In the genomic region with DNA sequence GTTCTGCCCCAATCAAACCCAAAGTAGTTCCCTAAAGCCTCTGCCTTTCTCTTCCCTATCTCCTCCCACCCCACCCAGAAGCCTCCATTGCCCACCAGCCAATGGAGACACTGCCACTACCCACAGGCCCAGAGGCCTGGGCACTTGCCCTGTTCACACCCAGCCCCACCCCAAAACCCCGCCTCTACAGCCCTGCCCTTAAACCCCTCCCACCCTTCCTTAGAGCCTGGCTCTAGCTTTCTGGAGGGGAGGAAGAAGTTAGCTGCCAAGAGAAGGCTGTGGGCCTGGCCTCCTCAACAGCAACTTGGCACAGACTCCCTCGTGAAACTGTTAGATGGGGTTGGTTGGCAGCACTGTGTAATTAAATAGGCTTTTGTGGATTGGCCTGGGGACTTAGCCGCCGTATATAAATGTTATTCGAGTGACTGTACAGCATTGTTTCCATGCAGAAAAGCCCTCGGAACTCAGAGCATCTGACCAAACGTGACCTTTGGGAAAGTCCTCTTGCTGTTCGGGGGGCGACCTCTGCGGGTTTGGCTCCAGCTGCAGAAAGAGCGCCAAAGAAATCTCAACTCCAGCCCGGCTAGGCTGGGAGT, we compare ENCODE assay signal across 8 cellular contexts. TPM values are rescaled to one million over a fixed set of nuclear protein-coding genes. Genes with fewer than 3 reads are reported as not detected.
DNase-seq lines count a peak whose midpoint lies in the region; ATAC-seq, FAIRE-seq and TF ChIP-seq lines count a peak whose summit lies in the region.

No MANE protein-coding gene starts in this region.

- no peaks in the 10 kb centered on the region for H3K4me1 ChIP-seq in endothelial cell of umbilical vein (ENCODE audit: control insufficient read depth, extremely low read depth, insufficient read depth, low read length)

- no peaks in the 10 kb centered on the region for H4K20me1 ChIP-seq in endothelial cell of umbilical vein (replicated peaks; ENCODE audit: control insufficient read depth, extremely low read depth, insufficient read depth, low read length)

- dilution Hi-C loops in endothelial cell of umbilical vein (cut with MboI; ENCODE audit: extremely low pct_ligation_motif_present, low sequenced_read_pairs): no loop called here

- H3K27ac ChIP-seq in endothelial cell of umbilical vein (ENCODE audit: insufficient read depth, low read depth, low read length): no peak overlapping the region

- peak overlapping the region in 3 of 6 donors; percentile 62 to 76 (median 72) for H3K27ac Mint-ChIP-seq in naive B cell

- POLR2A ChIA-PET in endothelial cell of umbilical vein (lab: Charles Lee): interaction anchor here (0.6 kb wide), 1 partner anchor 285 kb away, joined by 6 read pairs; no protein-coding TSS in a partner anchor

- H3K36me3 ChIP-seq in endothelial cell of umbilical vein (ENCODE audit: control insufficient read depth in 2 of 2, extremely low read depth in 1 of 2, insufficient read depth in 2 of 2, low read length in 2 of 2): no peaks in the 10 kb centered on the region

- H3K9ac ChIP-seq in endothelial cell of umbilical vein (replicated peaks; ENCODE audit: extremely low read depth, insufficient read depth, low read length): no peak overlapping the region

- H2AFZ ChIP-seq in endothelial cell of umbilical vein (ENCODE audit: low read depth, low read length): peak overlapping the region; percentile 60

- no peak for DNase-seq in activated T-cell treated with anti-CD3 and anti-CD28 coated beads, Interleukin-2, amount 50 U/mL, for 4 hours
- DNase-seq in activated T-cell treated with anti-CD3 and anti-CD28 coated beads, Interleukin-2, amount 50 U/mL, for 1 hour: no peak
- DNase-seq in RPMI7951 (ENCODE audit: low read depth) (peak; percentile 97), endothelial cell of umbilical vein (ENCODE audit: low read depth, low spot score) (peak; percentile 5), naive B cell (no peak)

- peaks cover 10% of the 10 kb centered on the region for H3K4me1 Mint-ChIP-seq in activated T-cell treated with anti-CD3 and anti-CD28 coated beads, Interleukin-2, amount 50 U/mL, for 4 hours (ENCODE audit: low read depth)
- H3K4me1 Mint-ChIP-seq in naive B cell: peaks cover 12 to 16% (median 14%) of the 10 kb centered on the region in 3 donors

- no TSS peak for BruUV-seq in endothelial cell of umbilical vein (replicated peaks; lab: Mats Ljungman, UMichigan)

- CTCF ChIA-PET in endothelial cell of umbilical vein (lab: Charles Lee): interaction anchor here (0.7 to 6.6 kb wide), 14 partner anchors 10 to 87 kb away, joined by 3 to 99 read pairs (median 4); no protein-coding TSS in a partner anchor

- H3K27me3 ChIP-seq in endothelial cell of umbilical vein (ENCODE audit: control insufficient read depth in 2 of 2, insufficient read depth in 2 of 2, low read length in 2 of 2): no peaks in the 10 kb centered on the region

- H3K27me3 Mint-ChIP-seq in activated T-cell treated with anti-CD3 and anti-CD28 coated beads, Interleukin-2, amount 50 U/mL, for 4 hours (ENCODE audit: low read depth): peaks cover 7% of the 10 kb centered on the region
- H3K27me3 Mint-ChIP-seq in naive B cell: peaks cover 3 to 20% (median 18%) of the 10 kb centered on the region in 3 donors

- TF ChIP-seq POLR2A in endothelial cell of umbilical vein (IDR thresholded peaks at IDR 0.05; ENCODE audit: low read depth, low read length): no peak

- no peak for ATAC-seq in activated T-cell treated with anti-CD3 and anti-CD28 coated beads, Interleukin-2, amount 50 U/mL, for 4 hours
- ATAC-seq in naive B cell (ENCODE audit: low read depth in 2 of 2) (no peak), HG02870 (IDR thresholded peaks at IDR 0.05; ENCODE audit: unreplicated experiment) (no peak), GM21737 (IDR thresholded peaks at IDR 0.05; ENCODE audit: unreplicated experiment) (no peak), HG03460 (IDR thresholded peaks at IDR 0.05; ENCODE audit: unreplicated experiment) (no peak)

- no peak overlapping the region for H3K4me2 ChIP-seq in endothelial cell of umbilical vein (ENCODE audit: insufficient read depth, low read length)

- no peaks in the 10 kb centered on the region for H3K36me3 Mint-ChIP-seq in activated T-cell treated with anti-CD3 and anti-CD28 coated beads, Interleukin-2, amount 50 U/mL, for 4 hours (ENCODE audit: insufficient read depth)
- no peaks in the 10 kb centered on the region for H3K36me3 Mint-ChIP-seq in naive B cell

- no peak for TF ChIP-seq CTCF in endothelial cell of umbilical vein (IDR thresholded peaks at IDR 0.05; ENCODE audit: extremely low read depth in 1 of 2, insufficient read depth in 1 of 2, low read depth in 1 of 2, low read length in 2 of 2)

- H3K79me2 ChIP-seq in endothelial cell of umbilical vein (ENCODE audit: control insufficient read depth, insufficient read depth, low read length): no peaks in the 10 kb centered on the region

- intact Hi-C loops in endothelial cell of umbilical vein (cut with micrococcal nuclease): loop anchor here (1.0 kb wide), 2 partner anchors 36 to 87 kb away; no protein-coding TSS in a partner anchor

- no peak for FAIRE-seq in endothelial cell of umbilical vein (lab: Jason Lieb, UNC)

- H3K9me3 Mint-ChIP-seq in activated T-cell treated with anti-CD3 and anti-CD28 coated beads, Interleukin-2, amount 50 U/mL, for 4 hours: no peaks in the 10 kb centered on the region
- no peaks in the 10 kb centered on the region for H3K9me3 Mint-ChIP-seq in naive B cell

- H3K4me3 Mint-ChIP-seq in activated T-cell treated with anti-CD3 and anti-CD28 coated beads, Interleukin-2, amount 50 U/mL, for 4 hours: peak overlapping the region; percentile 82
- peak overlapping the region; percentile 71 to 93 (median 86) for H3K4me3 Mint-ChIP-seq in naive B cell

- H3K9me3 ChIP-seq in endothelial cell of umbilical vein (replicated peaks; ENCODE audit: control insufficient read depth, insufficient read depth, low read length): no peaks in the 10 kb centered on the region

- no peaks in the 10 kb centered on the region for H3K9me1 ChIP-seq in endothelial cell of umbilical vein (replicated peaks; ENCODE audit: control insufficient read depth, extremely low read depth, insufficient read depth, low read length)

- no peak overlapping the region for H3K4me3 ChIP-seq in endothelial cell of umbilical vein (replicated peaks in 1 of 3; ENCODE audit: insufficient read depth in 1 of 3, low read depth in 1 of 3, low read length in 3 of 3)

RNA-seq across cellular contexts. Expression of a gene that starts 31.4 kb away (rescaled TPM):
- under 1 TPM; 0.48 to 0.98 (median 0.60) TPM for total RNA-seq in activated T-cell treated with anti-CD3 and anti-CD28 coated beads, Interleukin-2, amount 50 U/mL, for 4 hours
- total RNA-seq in RPMI7951 (2014; rRNA removed; shearing (Covaris generic)): 0.12 TPM in 1 of 2 replicates, not detected in the other
- 1.3 and 1.7 TPM in 2 replicates for total RNA-seq in endothelial cell of umbilical vein
- polyA plus RNA-seq in endothelial cell of umbilical vein (0.49 and 0.65 TPM in 2 replicates), naive B cell (ENCODE audit: low read depth in 6 of 6) (under 1 TPM in 2 of 6 donors, not detected in 4; 0.09 to 0.30 TPM)
- 0.13 and 0.24 TPM in 2 replicates for polyA plus RNA-seq in endothelial cell of umbilical vein (2011; cell fraction: cytosol; rRNA removed)
- polyA plus RNA-seq in endothelial cell of umbilical vein (2011; cell fraction: nucleus; rRNA removed): 6.2 and 7.2 TPM in 2 replicates
- 0.71 and 0.84 TPM in 2 replicates for polyA plus RNA-seq in endothelial cell of umbilical vein (2012)
- 0.29 and 0.36 TPM in 2 replicates for polyA minus RNA-seq in endothelial cell of umbilical vein
- not detected for polyA minus RNA-seq in endothelial cell of umbilical vein (2011; cell fraction: cytosol; rRNA and poly(A)+ RNA removed)
- 0.43 and 1.3 TPM in 2 replicates for polyA minus RNA-seq in endothelial cell of umbilical vein (2011; cell fraction: nucleus; rRNA and poly(A)+ RNA removed)

RNA-seq across cellular contexts. Expression of a gene that starts 39.6 kb away (rescaled TPM):
- total RNA-seq in activated T-cell treated with anti-CD3 and anti-CD28 coated beads, Interleukin-2, amount 50 U/mL, for 4 hours: 10 to 100 TPM; 55.2 to 62.3 (median 60.8) TPM
- total RNA-seq in RPMI7951 (2014; rRNA removed; shearing (Covaris generic)): 14.4 and 15.4 TPM in 2 replicates
- 43.4 and 45.6 TPM in 2 replicates for total RNA-seq in endothelial cell of umbilical vein
- polyA plus RNA-seq in endothelial cell of umbilical vein (44.4 and 48.1 TPM in 2 replicates), naive B cell (ENCODE audit: low read depth in 6 of 6) (10 to 100 TPM in 1 of 6 donors, 1 to 10 TPM in 5; 2.2 to 10.8 (median 7.4) TPM)
- 27.0 and 31.7 TPM in 2 replicates for polyA plus RNA-seq in endothelial cell of umbilical vein (2011; cell fraction: cytosol; rRNA removed)
- 238 and 256 TPM in 2 replicates for polyA plus RNA-seq in endothelial cell of umbilical vein (2011; cell fraction: nucleus; rRNA removed)
- polyA plus RNA-seq in endothelial cell of umbilical vein (2012): 30.0 and 36.3 TPM in 2 replicates
- 53.0 and 73.6 TPM in 2 replicates for polyA minus RNA-seq in endothelial cell of umbilical vein
- 27.7 TPM for polyA minus RNA-seq in endothelial cell of umbilical vein (2011; cell fraction: cytosol; rRNA and poly(A)+ RNA removed)
- 40.0 and 57.2 TPM in 2 replicates for polyA minus RNA-seq in endothelial cell of umbilical vein (2011; cell fraction: nucleus; rRNA and poly(A)+ RNA removed)

RNA-seq across cellular contexts. Expression of a gene that starts 39.8 kb away (rescaled TPM):
- total RNA-seq in activated T-cell treated with anti-CD3 and anti-CD28 coated beads, Interleukin-2, amount 50 U/mL, for 4 hours: 10 to 100 TPM; 68.7 to 78.3 (median 72.1) TPM
- total RNA-seq in RPMI7951 (2014; rRNA removed; shearing (Covaris generic)): 58.0 and 77.2 TPM in 2 replicates
- total RNA-seq in endothelial cell of umbilical vein: 129 and 138 TPM in 2 replicates
- 92.2 and 99.8 TPM in 2 replicates for polyA plus RNA-seq in endothelial cell of umbilical vein
- 120 and 121 TPM in 2 replicates for polyA plus RNA-seq in endothelial cell of umbilical vein (2011; cell fraction: cytosol; rRNA removed)
- 97.1 and 112 TPM in 2 replicates for polyA plus RNA-seq in endothelial cell of umbilical vein (2011; cell fraction: nucleus; rRNA removed)
- polyA plus RNA-seq in endothelial cell of umbilical vein (2012): 127 and 132 TPM in 2 replicates
- 116 and 119 TPM in 2 replicates for polyA minus RNA-seq in endothelial cell of umbilical vein
- polyA minus RNA-seq in endothelial cell of umbilical vein (2011; cell fraction: cytosol; rRNA and poly(A)+ RNA removed): 34.0 TPM
- 29.3 and 30.3 TPM in 2 replicates for polyA minus RNA-seq in endothelial cell of umbilical vein (2011; cell fraction: nucleus; rRNA and poly(A)+ RNA removed)
- 10 to 100 TPM; 15.6 to 26.0 (median 17.6) TPM for polyA plus RNA-seq in naive B cell (ENCODE audit: low read depth in 6 of 6)

RNA-seq across cellular contexts. Expression of a gene that starts 43.6 kb away (rescaled TPM):
- 10 to 100 TPM; 11.7 to 20.1 (median 19.4) TPM for total RNA-seq in activated T-cell treated with anti-CD3 and anti-CD28 coated beads, Interleukin-2, amount 50 U/mL, for 4 hours
- total RNA-seq in RPMI7951 (2014; rRNA removed; shearing (Covaris generic)): 3.2 and 3.4 TPM in 2 replicates
- 4.0 and 4.3 TPM in 2 replicates for total RNA-seq in endothelial cell of umbilical vein
- polyA plus RNA-seq in endothelial cell of umbilical vein: 8.2 and 8.4 TPM in 2 replicates
- 6.5 and 7.3 TPM in 2 replicates for polyA plus RNA-seq in endothelial cell of umbilical vein (2011; cell fraction: cytosol; rRNA removed)
- polyA plus RNA-seq in endothelial cell of umbilical vein (2011; cell fraction: nucleus; rRNA removed): 8.3 and 10.3 TPM in 2 replicates
- 2.0 and 3.5 TPM in 2 replicates for polyA plus RNA-seq in endothelial cell of umbilical vein (2012)
- 0.74 and 4.0 TPM in 2 replicates for polyA minus RNA-seq in endothelial cell of umbilical vein
- 12.5 TPM for polyA minus RNA-seq in endothelial cell of umbilical vein (2011; cell fraction: cytosol; rRNA and poly(A)+ RNA removed)
- polyA minus RNA-seq in endothelial cell of umbilical vein (2011; cell fraction: nucleus; rRNA and poly(A)+ RNA removed): 1.4 and 3.1 TPM in 2 replicates
- polyA plus RNA-seq in naive B cell (ENCODE audit: low read depth in 6 of 6): 10 to 100 TPM; 13.8 to 24.1 (median 21.6) TPM

RNA-seq across cellular contexts. Expression of a gene that starts 47.5 kb away (rescaled TPM):
- total RNA-seq in activated T-cell treated with anti-CD3 and anti-CD28 coated beads, Interleukin-2, amount 50 U/mL, for 4 hours: 10 to 100 TPM; 64.7 to 66.5 (median 66.3) TPM
- 26.6 and 30.0 TPM in 2 replicates for total RNA-seq in RPMI7951 (2014; rRNA removed; shearing (Covaris generic))
- 26.8 and 28.0 TPM in 2 replicates for total RNA-seq in endothelial cell of umbilical vein
- 27.9 and 32.9 TPM in 2 replicates for polyA plus RNA-seq in endothelial cell of umbilical vein
- 27.8 and 31.3 TPM in 2 replicates for polyA plus RNA-seq in endothelial cell of umbilical vein (2011; cell fraction: cytosol; rRNA removed)
- polyA plus RNA-seq in endothelial cell of umbilical vein (2011; cell fraction: nucleus; rRNA removed): 48.7 and 54.9 TPM in 2 replicates
- polyA plus RNA-seq in endothelial cell of umbilical vein (2012): 23.5 and 31.1 TPM in 2 replicates
- polyA minus RNA-seq in endothelial cell of umbilical vein: 15.9 and 21.8 TPM in 2 replicates
- 18.4 TPM for polyA minus RNA-seq in endothelial cell of umbilical vein (2011; cell fraction: cytosol; rRNA and poly(A)+ RNA removed)
- polyA minus RNA-seq in endothelial cell of umbilical vein (2011; cell fraction: nucleus; rRNA and poly(A)+ RNA removed): 6.5 and 8.2 TPM in 2 replicates
- 10 to 100 TPM in 1 of 6 donors, 1 to 10 TPM in 5; 2.8 to 12.1 (median 7.4) TPM for polyA plus RNA-seq in naive B cell (ENCODE audit: low read depth in 6 of 6)

Comparison
In these comparisons a context has a peak if more than half of its experiments do, and no peak if none do; other contexts are left out.
1. DNase-seq: peak in RPMI7951 (single experiment) and endothelial cell of umbilical vein (single experiment); none in activated T-cell treated with anti-CD3 and anti-CD28 coated beads, Interleukin-2, amount 50 U/mL, for 4 hours (single experiment), activated T-cell treated with anti-CD3 and anti-CD28 coated beads, Interleukin-2, amount 50 U/mL, for 1 hour (single experiment) and naive B cell (single experiment).